15 cellular contexts compared by ENCODE assay signal in the genomic region with DNA sequence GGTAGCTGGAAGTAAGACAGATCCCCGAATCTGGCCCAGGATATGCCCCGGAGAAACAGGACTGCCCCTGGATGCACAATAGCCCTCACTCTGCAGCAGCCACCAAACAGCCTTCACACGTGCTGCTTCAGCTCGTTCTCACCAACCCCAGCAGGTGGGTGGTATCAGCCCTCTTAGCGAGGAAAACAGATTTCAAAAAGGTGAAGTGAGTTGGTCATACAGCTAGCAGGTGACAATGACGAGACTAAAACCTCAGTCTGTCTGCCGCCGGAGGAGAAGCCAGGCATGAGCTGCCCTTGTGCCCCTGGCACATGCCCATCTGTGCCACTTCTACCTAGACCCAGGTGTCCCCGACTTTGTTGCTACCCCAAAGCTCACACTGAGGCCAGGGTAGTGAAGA.
DNase-seq lines count a peak whose midpoint lies in the region; TF ChIP-seq lines count a peak whose summit lies in the region.
"Had no signal": no experiment of that assay in that cellular context is flagged by ENCODE, and none has a peak within 500 bp of the region (broad histone marks: within the 10 kb centered on the region; RNA-seq: fewer than 3 reads in every experiment).

No MANE protein-coding gene starts in this region.

- H3K4me1 Mint-ChIP-seq in chondrocyte (ENCODE audit: low read depth) = peaks cover 61% of the 10 kb centered on the region

- intact Hi-C loops in tibial artery (cut with DNase I; ENCODE audit: low total_unique reads) = loop anchor here (5.0 kb wide), 1 partner anchor 37 kb away; no protein-coding TSS in a partner anchor

- TF ChIP-seq CTCF in MM.1S (IDR thresholded peaks at IDR 0.05; ENCODE audit: low read length) (no peak), chondrocyte (IDR thresholded peaks at IDR 0.05) (no peak), tibial artery (IDR thresholded peaks at IDR 0.05) (no peak)

- peak overlapping the region; percentile 44 for H3K56ac ChIP-seq in mesendoderm (ENCODE audit: low read length)

- H3K36me3 ChIP-seq in MM.1S (replicated peaks; ENCODE audit: insufficient read depth, low read length) (no peaks in the 10 kb centered on the region), mesendoderm (ENCODE audit: control insufficient read depth, insufficient read depth, low read length) (no peaks in the 10 kb centered on the region), tibial artery (no peaks in the 10 kb centered on the region)
- H3K36me3 ChIP-seq in effector memory CD4-positive, alpha-beta T cell (ENCODE audit: control insufficient read depth, insufficient read depth, low read length) = no peaks in the 10 kb centered on the region
- H3K36me3 ChIP-seq: lower lobe of right lung, neutrophil had no signal

- no peak overlapping the region for H3K4me3 Mint-ChIP-seq in chondrocyte (ENCODE audit: unreplicated experiment)
- H3K4me3 Mint-ChIP-seq: activated naive CD4-positive, alpha-beta T cell treated with anti-CD3 and anti-CD28 coated beads, Interleukin-2, amount 10 ng/mL, durations not matched to agents 7 days and 5 days; CD4-positive, alpha-beta T cell; stimulated activated naive CD8-positive, alpha-beta T cell treated with anti-CD3 and anti-CD28 coated beads, Interleukin-15, amount 100 ng/mL, for 72 hours had no signal

- H3K4me1 ChIP-seq in MM.1S (ENCODE audit: low read length) = peaks cover 40% of the 10 kb centered on the region
- H3K4me1 ChIP-seq in mesendoderm (ENCODE audit: control insufficient read depth, low read depth, low read length) = peaks cover 20% of the 10 kb centered on the region
- peaks cover 4 to 72% (median 60%) of the 10 kb centered on the region in 4 donors for H3K4me1 ChIP-seq in tibial artery
- no peaks in the 10 kb centered on the region for H3K4me1 ChIP-seq in effector memory CD4-positive, alpha-beta T cell (ENCODE audit: control insufficient read depth, insufficient read depth, low read length, poor library complexity, severe bottlenecking)

- H3K9me3 Mint-ChIP-seq in chondrocyte (ENCODE audit: low read depth) = peaks cover 3% of the 10 kb centered on the region
- H3K9me3 Mint-ChIP-seq: activated naive CD4-positive, alpha-beta T cell treated with anti-CD3 and anti-CD28 coated beads, Interleukin-2, amount 10 ng/mL, durations not matched to agents 7 days and 5 days; CD4-positive, alpha-beta T cell; stimulated activated naive CD8-positive, alpha-beta T cell treated with anti-CD3 and anti-CD28 coated beads, Interleukin-15, amount 100 ng/mL, for 72 hours had no signal

- H3K27ac Mint-ChIP-seq in chondrocyte (ENCODE audit: unreplicated experiment) = peak overlapping the region; percentile 94
- H3K27ac Mint-ChIP-seq: activated naive CD4-positive, alpha-beta T cell treated with anti-CD3 and anti-CD28 coated beads, Interleukin-2, amount 10 ng/mL, durations not matched to agents 7 days and 5 days; CD4-positive, alpha-beta T cell; stimulated activated naive CD8-positive, alpha-beta T cell treated with anti-CD3 and anti-CD28 coated beads, Interleukin-15, amount 100 ng/mL, for 72 hours had no signal

- H4K8ac ChIP-seq in mesendoderm (ENCODE audit: low read depth, low read length) = no peak overlapping the region

- no peak overlapping the region for H2BK15ac ChIP-seq in mesendoderm (replicated peaks; ENCODE audit: low read depth)

- peaks cover 1% of the 10 kb centered on the region for H3K36me3 Mint-ChIP-seq in chondrocyte (ENCODE audit: low read depth)
- H3K36me3 Mint-ChIP-seq: activated naive CD4-positive, alpha-beta T cell treated with anti-CD3 and anti-CD28 coated beads, Interleukin-2, amount 10 ng/mL, durations not matched to agents 7 days and 5 days had no signal

- H3K9ac ChIP-seq in MM.1S (ENCODE audit: low read length) = no peak overlapping the region; the same call in 1 of the 2 replicates
- no peak overlapping the region for H3K9ac ChIP-seq in mesendoderm (ENCODE audit: low read length)

- no peaks in the 10 kb centered on the region for H4K20me1 ChIP-seq in MM.1S (ENCODE audit: insufficient read depth, low read length)

- peaks cover 27% of the 10 kb centered on the region for H3F3A ChIP-seq in MM.1S (ENCODE audit: insufficient read depth, low read length)

- H3K79me1 ChIP-seq in mesendoderm (ENCODE audit: low read length) = no peaks in the 10 kb centered on the region

- H4K5ac ChIP-seq in mesendoderm (ENCODE audit: low read length) = no peak overlapping the region

- H3K27me3 Mint-ChIP-seq in chondrocyte (ENCODE audit: low read depth) = no peaks in the 10 kb centered on the region
- H3K27me3 Mint-ChIP-seq: CD4-positive, alpha-beta T cell; stimulated activated naive CD8-positive, alpha-beta T cell treated with anti-CD3 and anti-CD28 coated beads, Interleukin-15, amount 100 ng/mL, for 72 hours had no signal

- H3K79me2 ChIP-seq in MM.1S (ENCODE audit: low read length) (no peaks in the 10 kb centered on the region), mesendoderm (ENCODE audit: control insufficient read depth, insufficient read depth, low read length) (no peaks in the 10 kb centered on the region)

- no peak overlapping the region for H2AK5ac ChIP-seq in mesendoderm (ENCODE audit: low read length)

- H3K27me3 ChIP-seq in MM.1S (replicated peaks; ENCODE audit: insufficient read depth, low read length) = no peaks in the 10 kb centered on the region
- H3K27me3 ChIP-seq in mesendoderm (ENCODE audit: insufficient read depth, low read length, poor library complexity) = no peaks in the 10 kb centered on the region
- no peaks in the 10 kb centered on the region for H3K27me3 ChIP-seq in tibial artery
- no peaks in the 10 kb centered on the region for H3K27me3 ChIP-seq in effector memory CD4-positive, alpha-beta T cell (replicated peaks; ENCODE audit: control insufficient read depth, insufficient read depth, low read length, poor library complexity, severe bottlenecking)
- H3K27me3 ChIP-seq: neutrophil had no signal

- no CpG with 5 or more reads among the region's 9 CpGs for WGBS in mesendoderm (ENCODE audit: extremely low coverage, insufficient coverage, low lambda C conversion rate)

- peak overlapping the region; percentile 51 for H2BK5ac ChIP-seq in mesendoderm (ENCODE audit: low read length)

- peak overlapping the region; percentile 23 for H2AFZ ChIP-seq in MM.1S (ENCODE audit: low read length)

- peak overlapping the region; percentile 39 for H3K4ac ChIP-seq in mesendoderm (ENCODE audit: low read depth, low read length)

- no peaks in the 10 kb centered on the region for H3K9me2 ChIP-seq in MM.1S (replicated peaks; ENCODE audit: insufficient read depth, low read length)

- DNase-seq in MM.1S (peak; percentile 72), chondrocyte (ENCODE audit: low spot score) (no peak), mesendoderm (peak; percentile 69), tibial artery (no peak), SHP77 treated with DMSO at 0.1 percent for 48 hours (lab: John Stamatoyannopoulos, UW) (no peak)
- no peak for DNase-seq in effector memory CD4-positive, alpha-beta T cell
- no peak for DNase-seq in stimulated activated CD4-positive, alpha-beta T cell treated with anti-CD3 and anti-CD28 coated beads, Interleukin-1b, Interleukin-23, amount 100 ng/mL, for 48 hours
- DNase-seq: activated CD4-positive, CD25-positive, alpha-beta regulatory T cell; activated naive CD4-positive, alpha-beta T cell treated with anti-CD3 and anti-CD28 coated beads, Interleukin-2, amount 10 ng/mL, durations not matched to agents 7 days and 5 days; CD4-positive, alpha-beta T cell; Kasumi-1; lower lobe of right lung; NCI-H1417 treated with DMSO at 0.1 percent for 48 hours; stimulated activated naive CD8-positive, alpha-beta T cell treated with anti-CD3 and anti-CD28 coated beads, Interleukin-15, amount 100 ng/mL, for 72 hours had no signal

- H3K9me3 ChIP-seq in MM.1S (replicated peaks; ENCODE audit: insufficient read depth, low read length) (no peaks in the 10 kb centered on the region), tibial artery (no peaks in the 10 kb centered on the region)
- H3K9me3 ChIP-seq in effector memory CD4-positive, alpha-beta T cell (ENCODE audit: control insufficient read depth, low read length) = no peaks in the 10 kb centered on the region
- H3K9me3 ChIP-seq: lower lobe of right lung, neutrophil had no signal

- H3K4me3 ChIP-seq in MM.1S (ENCODE audit: low read length) (peak overlapping the region; percentile 2; the same call in 1 of the 2 replicates), mesendoderm (ENCODE audit: low read length) (no peak overlapping the region), tibial artery (no peak overlapping the region)
- no peak overlapping the region for H3K4me3 ChIP-seq in effector memory CD4-positive, alpha-beta T cell (ENCODE audit: insufficient read depth, low read depth, low read length, poor library complexity, severe bottlenecking)
- H3K4me3 ChIP-seq: lower lobe of right lung had no signal

- H2BK120ac ChIP-seq in mesendoderm (ENCODE audit: low read depth, low read length) = no peak overlapping the region

- H3K4me2 ChIP-seq in MM.1S (ENCODE audit: low read depth, low read length) (peak overlapping the region; percentile 47), mesendoderm (ENCODE audit: low read length) (no peak overlapping the region)

- H3K23ac ChIP-seq in mesendoderm (ENCODE audit: low read length) = no peak overlapping the region

- H3K27ac ChIP-seq in MM.1S (ENCODE audit: low read length) (peak overlapping the region; percentile 68), mesendoderm (ENCODE audit: low read depth, low read length) (no peak overlapping the region), tibial artery (peak overlapping the region; percentile 80 to 91)
- H3K27ac ChIP-seq in effector memory CD4-positive, alpha-beta T cell (ENCODE audit: insufficient read depth, low read length, poor library complexity, severe bottlenecking) = no peak overlapping the region
- H3K27ac ChIP-seq: lower lobe of right lung, neutrophil had no signal

- H3K18ac ChIP-seq in mesendoderm (ENCODE audit: low read length) = peak overlapping the region; percentile 92

Comparison
In these comparisons a context has a peak if more than half of its experiments do, and no peak if none do; other contexts are left out.
1. DNase-seq: peak in MM.1S (single experiment) and mesendoderm (single experiment); none in chondrocyte (single experiment), tibial artery (0 of 2), SHP77 treated with DMSO at 0.1 percent for 48 hours (single experiment), effector memory CD4-positive, alpha-beta T cell (0 of 3) and stimulated activated CD4-positive, alpha-beta T cell treated with anti-CD3 and anti-CD28 coated beads, Interleukin-1b, Interleukin-23, amount 100 ng/mL, for 48 hours (single experiment).
2. H3K27ac ChIP-seq: peak in MM.1S (single experiment) and tibial artery (2 of 2); none in mesendoderm (single experiment) and effector memory CD4-positive, alpha-beta T cell (single experiment).